26 cellular contexts compared by ENCODE assay signal in genomic region chr10:133075346-133076137, GRCh38. TPM values are rescaled to one million over a fixed set of nuclear protein-coding genes. Genes with fewer than 3 reads are reported as not detected.
"Had no signal": no experiment of that assay in that cellular context is flagged by ENCODE, and none has a peak within 500 bp of the region (broad histone marks: within the 10 kb centered on the region; RNA-seq: fewer than 3 reads in every experiment).

No MANE protein-coding gene starts in this region.

- H3K4me3 ChIP-seq: MG63 had no signal

- H3K36me3 ChIP-seq: MG63 had no signal

- H3K9ac ChIP-seq: SK-N-SH had no signal

- H3K4me2 ChIP-seq: SK-N-SH had no signal

- ATAC-seq: T-cell had no signal

- FAIRE-seq: RCC 7860 had no signal

- DNase-seq: Karpas-422, KG1, MG63, NCI-H1092, NCI-H1105 treated with DMSO at 0.1 percent for 48 hours, NCI-H1417 treated with DMSO at 0.1 percent for 48 hours, NCI-H146, NCI-H1694 treated with DMSO at 0.1 percent for 48 hours, NCI-H1930, NCI-H2081 treated with DMSO at 0.1 percent for 48 hours, NCI-H2171, NCI-H226, NCI-H446, NCI-H510A, NCI-H524 treated with DMSO at 0.1 percent for 48 hours, NCI-H69, NCI-H774, Right ventricle myocardium superior, RPMI8226, SIG-M5, SK-N-SH, SW 1271, T-cell had no signal

- H3K9me3 ChIP-seq: MG63, SK-N-SH had no signal

RNA-seq across cellular contexts. Expression of gene ADGRA1, which starts 12.2 kb away (rescaled TPM):
- total RNA-seq: HT1080, Right ventricle myocardium superior, SK-MEL-5, T-cell had no signal
- polyA plus RNA-seq: SK-N-SH had no signal
